8 cellular contexts compared by ENCODE assay signal in the genomic region with DNA sequence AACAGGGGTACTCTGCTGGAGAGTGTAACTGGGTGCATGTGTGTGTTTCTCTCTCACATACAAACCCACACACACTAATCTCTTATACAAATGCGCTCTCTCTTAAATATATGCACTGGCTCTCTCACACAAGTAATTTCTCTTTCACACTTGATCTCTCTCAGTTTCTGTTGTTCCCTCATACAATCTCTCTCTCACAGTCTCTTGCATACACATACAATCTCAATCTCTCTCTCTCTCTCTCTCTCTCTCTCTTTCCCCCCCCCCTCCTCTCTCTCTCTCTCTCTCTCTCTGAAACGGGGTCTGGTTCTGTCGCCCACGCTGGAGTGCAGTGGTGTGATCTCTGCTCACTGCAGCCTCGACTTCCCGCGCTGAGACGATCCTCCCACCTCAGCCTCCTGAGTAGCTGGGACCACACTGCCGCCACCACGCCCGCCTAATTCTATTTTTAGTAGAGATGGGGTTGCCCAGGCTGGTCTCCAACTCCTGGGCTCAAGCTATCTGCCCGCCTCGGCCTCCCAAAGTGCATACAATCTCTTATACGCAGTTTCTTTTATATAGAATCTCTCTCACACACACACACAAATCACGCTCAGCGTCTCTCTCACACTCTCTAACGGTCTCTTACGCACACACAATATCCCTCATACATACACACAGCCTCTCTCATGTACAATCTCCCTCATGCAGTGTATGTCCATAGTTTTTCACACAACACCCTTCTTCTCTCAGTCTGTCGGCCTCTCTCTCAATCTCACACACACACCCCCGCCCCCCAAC. TPM values are rescaled to one million over a fixed set of nuclear protein-coding genes. Genes with fewer than 3 reads are reported as not detected.
A peak's percentile ranks its signal among the peaks of the same experiment; 100 is the strongest.
DNase-seq lines count a peak whose midpoint lies in the region; ATAC-seq and TF ChIP-seq lines count a peak whose summit lies in the region.

No MANE protein-coding gene starts in this region.

- no peak for TF ChIP-seq CTCF in kidney epithelial cell (IDR thresholded peaks at IDR 0.05; ENCODE audit: insufficient read depth, low read length, poor library complexity, severe bottlenecking)
- no peak for TF ChIP-seq CTCF in testis (IDR thresholded peaks at IDR 0.05)

- peak overlapping the region; percentile 27 for H3K4me3 ChIP-seq in kidney epithelial cell (ENCODE audit: low read depth, low read length)
- peak overlapping the region; percentile 89 to 98 for H3K4me3 ChIP-seq in testis

- POLR2A ChIA-PET in activated CD4-positive, alpha-beta T cell treated with anti-CD3 and anti-CD28 coated beads for 36 hours (lab: Charles Lee), result no interaction called here
- POLR2A ChIA-PET in activated naive CD8-positive, alpha-beta T cell treated with anti-CD3 and anti-CD28 coated beads, Interleukin-2, amount 10 ng/mL, durations not matched to agents 7 days and 5 days (lab: Charles Lee), result interaction anchor here (1.7 kb wide), 1 partner anchor 43 kb away, joined by 8 read pairs; no protein-coding TSS in a partner anchor

- no peaks in the 10 kb centered on the region for H3K9me3 Mint-ChIP-seq in activated CD4-positive, alpha-beta T cell treated with anti-CD3 and anti-CD28 coated beads for 36 hours (ENCODE audit: low read depth)
- H3K9me3 Mint-ChIP-seq in activated naive CD8-positive, alpha-beta T cell treated with anti-CD3 and anti-CD28 coated beads, Interleukin-2, amount 10 ng/mL, durations not matched to agents 7 days and 5 days, result no peaks in the 10 kb centered on the region

- 41 to 42% methylated on average over 19 to 20 of the region's 20 CpGs for WGBS in testis, 2 donors

- ATAC-seq in activated CD4-positive, alpha-beta T cell treated with anti-CD3 and anti-CD28 coated beads for 36 hours, result no peak
- ATAC-seq in activated naive CD8-positive, alpha-beta T cell treated with anti-CD3 and anti-CD28 coated beads, Interleukin-2, amount 10 ng/mL, durations not matched to agents 7 days and 5 days (ENCODE audit: low read depth), result no peak
- ATAC-seq in HG03196 (IDR thresholded peaks at IDR 0.05; ENCODE audit: unreplicated experiment), result no peak

- H3K36me3 ChIP-seq in kidney epithelial cell (ENCODE audit: control insufficient read depth, insufficient read depth, low read length) (no peaks in the 10 kb centered on the region), testis (ENCODE audit: low read depth, missing control alignments) (no peaks in the 10 kb centered on the region)

- H3K4me3 Mint-ChIP-seq in activated CD4-positive, alpha-beta T cell treated with anti-CD3 and anti-CD28 coated beads for 36 hours, result peak overlapping the region; percentile 90
- H3K4me3 Mint-ChIP-seq in activated naive CD8-positive, alpha-beta T cell treated with anti-CD3 and anti-CD28 coated beads, Interleukin-2, amount 10 ng/mL, durations not matched to agents 7 days and 5 days, result peak overlapping the region; percentile 71

- H3K4me1 ChIP-seq in testis, result peaks cover 17% of the 10 kb centered on the region

- H3K36me3 Mint-ChIP-seq in activated CD4-positive, alpha-beta T cell treated with anti-CD3 and anti-CD28 coated beads for 36 hours (ENCODE audit: low read depth), result peaks cover 10% of the 10 kb centered on the region
- H3K36me3 Mint-ChIP-seq in activated naive CD8-positive, alpha-beta T cell treated with anti-CD3 and anti-CD28 coated beads, Interleukin-2, amount 10 ng/mL, durations not matched to agents 7 days and 5 days, result no peaks in the 10 kb centered on the region

- TF ChIP-seq POLR2A in testis (IDR thresholded peaks at IDR 0.05), result no peak

- no peaks in the 10 kb centered on the region for H3K9me3 ChIP-seq in testis

- no peaks in the 10 kb centered on the region for H3K27me3 Mint-ChIP-seq in activated CD4-positive, alpha-beta T cell treated with anti-CD3 and anti-CD28 coated beads for 36 hours
- no peaks in the 10 kb centered on the region for H3K27me3 Mint-ChIP-seq in activated naive CD8-positive, alpha-beta T cell treated with anti-CD3 and anti-CD28 coated beads, Interleukin-2, amount 10 ng/mL, durations not matched to agents 7 days and 5 days

- CTCF ChIA-PET in activated CD4-positive, alpha-beta T cell treated with anti-CD3 and anti-CD28 coated beads for 36 hours (lab: Charles Lee), result no interaction called here

- peak overlapping the region; percentile 88 to 96 for H3K27ac ChIP-seq in testis

- H3K27me3 ChIP-seq in kidney epithelial cell (ENCODE audit: control insufficient read depth, insufficient read depth, low read length) (no peaks in the 10 kb centered on the region), testis (no peaks in the 10 kb centered on the region)

- H3K27ac Mint-ChIP-seq in activated CD4-positive, alpha-beta T cell treated with anti-CD3 and anti-CD28 coated beads for 36 hours, result peak overlapping the region; percentile 74
- H3K27ac Mint-ChIP-seq in activated naive CD8-positive, alpha-beta T cell treated with anti-CD3 and anti-CD28 coated beads, Interleukin-2, amount 10 ng/mL, durations not matched to agents 7 days and 5 days, result peak overlapping the region; percentile 77

- intact Hi-C loops in activated CD4-positive, alpha-beta T cell treated with anti-CD3 and anti-CD28 coated beads for 36 hours (cut with DNase I, micrococcal nuclease), result loop anchor here (1.0 to 5.0 kb wide), 9 partner anchors 25 to 378 kb away; a partner anchor contains a TSS
- intact Hi-C loops in testis (cut with DNase I; ENCODE audit: low total_unique reads), result no loop called here

- peaks cover 39% of the 10 kb centered on the region for H3K4me1 Mint-ChIP-seq in activated CD4-positive, alpha-beta T cell treated with anti-CD3 and anti-CD28 coated beads for 36 hours
- H3K4me1 Mint-ChIP-seq in activated naive CD8-positive, alpha-beta T cell treated with anti-CD3 and anti-CD28 coated beads, Interleukin-2, amount 10 ng/mL, durations not matched to agents 7 days and 5 days, result peaks cover 30% of the 10 kb centered on the region

- peak; percentile 10 for DNase-seq in activated CD4-positive, alpha-beta T cell treated with anti-CD3 and anti-CD28 coated beads for 36 hours
- DNase-seq in activated CD4-positive, alpha-beta T cell treated with anti-CD3 and anti-CD28 coated beads, Interleukin-2, amount 50 U/mL, for 1 hour, result no peak
- DNase-seq in activated naive CD8-positive, alpha-beta T cell treated with anti-CD3 and anti-CD28 coated beads, Interleukin-2, amount 10 ng/mL, durations not matched to agents 7 days and 5 days, result peak; percentile 32
- DNase-seq in kidney epithelial cell (ENCODE audit: low read depth), result no peak
- peak; percentile 26 for DNase-seq in testis
- DNase-seq in NCI-H2081 (lab: John Stamatoyannopoulos, UW), result no peak
- no peak for DNase-seq in central memory CD4-positive, alpha-beta T cell

RNA-seq across cellular contexts. Expression of a gene that starts 0.5 kb away (rescaled TPM):
- total RNA-seq in activated CD4-positive, alpha-beta T cell treated with anti-CD3 and anti-CD28 coated beads for 36 hours, result 1 to 10 TPM; 3.2 to 3.5 TPM
- total RNA-seq in activated naive CD8-positive, alpha-beta T cell treated with anti-CD3 and anti-CD28 coated beads, Interleukin-2, amount 10 ng/mL, durations not matched to agents 7 days and 5 days, result 1 to 10 TPM; 1.9 to 2.0 TPM
- total RNA-seq in kidney epithelial cell (1.5 and 1.6 TPM in 2 replicates), testis (1 to 10 TPM; 4.7 to 6.2 TPM)
- 5.7 TPM for polyA plus RNA-seq in testis (ENCODE audit: insufficient read depth, low read depth, low replicate concordance)

Comparison
In these comparisons a context has a peak if more than half of its experiments do, and no peak if none do; other contexts are left out.
1. DNase-seq: peak in activated CD4-positive, alpha-beta T cell treated with anti-CD3 and anti-CD28 coated beads for 36 hours (single experiment), activated naive CD8-positive, alpha-beta T cell treated with anti-CD3 and anti-CD28 coated beads, Interleukin-2, amount 10 ng/mL, durations not matched to agents 7 days and 5 days (single experiment) and testis (single experiment); none in activated CD4-positive, alpha-beta T cell treated with anti-CD3 and anti-CD28 coated beads, Interleukin-2, amount 50 U/mL, for 1 hour (single experiment), kidney epithelial cell (single experiment), NCI-H2081 (0 of 2) and central memory CD4-positive, alpha-beta T cell (single experiment).